ENCODE assay signal across 24 cellular contexts in genomic region chr10:98172495-98172894, GRCh38. TPM values are rescaled to one million over a fixed set of nuclear protein-coding genes. Genes with fewer than 3 reads are reported as not detected.
DNase-seq lines count a peak whose midpoint lies in the region; TF ChIP-seq lines count a peak whose summit lies in the region.
"Had no signal": no experiment of that assay in that cellular context is flagged by ENCODE, and none has a peak within 500 bp of the region (broad histone marks: within the 10 kb centered on the region; RNA-seq: fewer than 3 reads in every experiment).

No MANE protein-coding gene starts in this region.

- H3K4me3 Mint-ChIP-seq in Calu3 (ENCODE audit: low read depth, unreplicated experiment) = no peak overlapping the region
- H3K4me3 Mint-ChIP-seq: activated CD4-positive, alpha-beta T cell treated with anti-CD3 and anti-CD28 coated beads, Interleukin-2, amount 10 ng/mL, durations not matched to agents 24 days and 14 days; CD8-positive, alpha-beta T cell; HFFc6; T-helper 17 cell had no signal

- H3K36me3 ChIP-seq in breast epithelium = no peaks in the 10 kb centered on the region
- H3K36me3 ChIP-seq in mammary epithelial cell (ENCODE audit: insufficient read depth, low read length) = peaks cover 5% of the 10 kb centered on the region
- H3K36me3 ChIP-seq in WERI-Rb-1 = no peaks in the 10 kb centered on the region
- peaks cover 12% of the 10 kb centered on the region for H3K36me3 ChIP-seq in Karpas-422 (ENCODE audit: insufficient read depth, low read length)

- H3K27me3 Mint-ChIP-seq in Calu3 (ENCODE audit: unreplicated experiment) = no peaks in the 10 kb centered on the region
- H3K27me3 Mint-ChIP-seq: activated CD4-positive, alpha-beta T cell treated with anti-CD3 and anti-CD28 coated beads, Interleukin-2, amount 10 ng/mL, durations not matched to agents 24 days and 14 days; T-helper 17 cell had no signal

- no peaks in the 10 kb centered on the region for H3K9me2 ChIP-seq in Karpas-422 (replicated peaks; ENCODE audit: insufficient read depth, low read length)

- H3K9me3 Mint-ChIP-seq in Calu3 (ENCODE audit: low read depth, unreplicated experiment) = no peaks in the 10 kb centered on the region
- H3K9me3 Mint-ChIP-seq: activated CD4-positive, alpha-beta T cell treated with anti-CD3 and anti-CD28 coated beads, Interleukin-2, amount 10 ng/mL, durations not matched to agents 24 days and 14 days; CD8-positive, alpha-beta T cell; HFFc6 had no signal

- TF ChIP-seq POLR2A in breast epithelium (IDR thresholded peaks at IDR 0.05) = no peak

- TF ChIP-seq CTCF in breast epithelium (IDR thresholded peaks at IDR 0.05) (no peak), mammary epithelial cell (conservative IDR thresholded peaks at IDR 0.05 in 1 of 2, IDR thresholded peaks at IDR 0.05 in 1 of 2; ENCODE audit: extremely low read depth in 1 of 2, insufficient read depth in 1 of 2, low read depth in 1 of 2, low read length in 2 of 2) (no peak), WERI-Rb-1 (IDR thresholded peaks at IDR 0.05; ENCODE audit: low read depth, low read length) (no peak), fibroblast of the aortic adventitia (IDR thresholded peaks at IDR 0.05; ENCODE audit: insufficient read depth, low read length) (no peak), Calu3 (IDR thresholded peaks at IDR 0.05; ENCODE audit: unreplicated experiment) (no peak)

- peaks cover 59% of the 10 kb centered on the region for H3K79me2 ChIP-seq in mammary epithelial cell (ENCODE audit: insufficient read depth, low read length)
- H3K79me2 ChIP-seq in Karpas-422 (ENCODE audit: low read length) = peaks cover 72% of the 10 kb centered on the region

- CTCF ChIA-PET in mammary epithelial cell (lab: Charles Lee; ENCODE audit: low non-redundant PET) = no interaction called here
- CTCF ChIA-PET in Calu3 (lab: Charles Lee) = no interaction called here

- BruUV-seq in mammary epithelial cell (replicated peaks; lab: Mats Ljungman, UMichigan) = no TSS peak
- no TSS peak for BruUV-seq in Calu3 (replicated peaks; lab: Mats Ljungman, UMichigan)

- H3K4me2 ChIP-seq in mammary epithelial cell (ENCODE audit: insufficient read depth, low read depth, low read length) (no peak overlapping the region), Karpas-422 (ENCODE audit: low read depth, low read length, poor library complexity, severe bottlenecking) (no peak overlapping the region)

- intact Hi-C loops in breast epithelium (cut with DNase I; ENCODE audit: low total_unique reads) = no loop called here
- intact Hi-C loops in mammary epithelial cell (cut with micrococcal nuclease) = loop anchor here (5.0 kb wide), 1 partner anchor 90 kb away; no protein-coding TSS in a partner anchor
- intact Hi-C loops in Calu3 (cut with micrococcal nuclease; ENCODE audit: unreplicated experiment) = loop anchor here (5.0 kb wide), 1 partner anchor 135 kb away; no protein-coding TSS in a partner anchor

- H3K4me1 ChIP-seq in breast epithelium (peaks cover 0 to 5% of the 10 kb centered on the region in 2 donors), mammary epithelial cell (ENCODE audit: insufficient read depth, low read length) (no peaks in the 10 kb centered on the region), Karpas-422 (ENCODE audit: low read length) (peaks cover 35% of the 10 kb centered on the region)
- H3K4me1 ChIP-seq: upper lobe of right lung had no signal

- H2AFZ ChIP-seq in mammary epithelial cell (ENCODE audit: low read depth, low read length) (no peak overlapping the region), Karpas-422 (ENCODE audit: low read length) (no peak overlapping the region)

- WGBS in mammary epithelial cell (ENCODE audit: low coverage, missing lambda C conversion rate) = 79% methylated on average over 5 of the region's 5 CpGs

- peak overlapping the region; percentile 8 to 10 for H3K27ac ChIP-seq in breast epithelium
- no peak overlapping the region for H3K27ac ChIP-seq in mammary epithelial cell (ENCODE audit: insufficient read depth, low read depth, low read length)
- 0 out of 2 replicates have a peak overlapping the region, but pooled peaks have one; percentile 2 for H3K27ac ChIP-seq in WERI-Rb-1
- H3K27ac ChIP-seq in Karpas-422 (ENCODE audit: low read length) = no peak overlapping the region
- H3K27ac ChIP-seq: 22Rv1, SK-N-MC, upper lobe of right lung had no signal

- DNase-seq in breast epithelium (ENCODE audit: low spot score in 2 of 2) = no peak
- no peak for DNase-seq in mammary epithelial cell
- DNase-seq in WERI-Rb-1 = peak; percentile 68
- DNase-seq in fibroblast of the aortic adventitia (ENCODE audit: low read depth) = no peak
- peak; percentile 37 for DNase-seq in retina
- no peak for DNase-seq in Calu3
- no peak for DNase-seq in Karpas-422
- DNase-seq in SKM-1 (lab: John Stamatoyannopoulos, UW; ENCODE audit: unreplicated experiment) = no peak
- DNase-seq: activated CD4-positive, alpha-beta T cell treated with anti-CD3 and anti-CD28 coated beads, Interleukin-2, amount 10 ng/mL, durations not matched to agents 24 days and 14 days; activated naive CD4-positive, alpha-beta T cell; activated T-cell treated with anti-CD3 and anti-CD28 coated beads, Interleukin-2, amount 50 U/mL, for 48 hours; CD8-positive, alpha-beta T cell; DMS153; foreskin fibroblast; HFFc6; MM.1S; NCI-H1436 treated with DMSO at 0.1 percent for 48 hours; NCI-H2171; NCI-H524 treated with DMSO at 0.1 percent for 48 hours; T-helper 17 cell; upper lobe of right lung had no signal

- no peaks in the 10 kb centered on the region for H3K4me1 Mint-ChIP-seq in Calu3 (ENCODE audit: low read depth, unreplicated experiment)

- H3K9me3 ChIP-seq in breast epithelium = no peaks in the 10 kb centered on the region
- H3K9me3 ChIP-seq in mammary epithelial cell (replicated peaks; ENCODE audit: insufficient read depth, low read length) = no peaks in the 10 kb centered on the region
- H3K9me3 ChIP-seq in WERI-Rb-1 (ENCODE audit: severe bottlenecking) = no peaks in the 10 kb centered on the region
- H3K9me3 ChIP-seq in Karpas-422 (ENCODE audit: low read length) = no peaks in the 10 kb centered on the region
- H3K9me3 ChIP-seq: heart right ventricle, upper lobe of right lung had no signal

- H3K9ac ChIP-seq in mammary epithelial cell (ENCODE audit: insufficient read depth, low read length) = no peak overlapping the region
- no peak overlapping the region for H3K9ac ChIP-seq in Karpas-422 (ENCODE audit: low read length)

- in situ Hi-C loops in mammary epithelial cell (cut with MboI; ENCODE audit: low sequenced_read_pairs in 2 of 2) = no loop called here

- H3K27me3 ChIP-seq in breast epithelium = no peaks in the 10 kb centered on the region
- no peaks in the 10 kb centered on the region for H3K27me3 ChIP-seq in mammary epithelial cell (ENCODE audit: insufficient read depth, low read length)
- H3K27me3 ChIP-seq in WERI-Rb-1 (ENCODE audit: insufficient read depth, low read depth, severe bottlenecking) = no peaks in the 10 kb centered on the region
- no peaks in the 10 kb centered on the region for H3K27me3 ChIP-seq in Karpas-422 (ENCODE audit: low read length)
- H3K27me3 ChIP-seq: heart right ventricle, upper lobe of right lung had no signal

- no peak overlapping the region for H3K27ac Mint-ChIP-seq in Calu3 (ENCODE audit: unreplicated experiment)
- H3K27ac Mint-ChIP-seq: activated CD4-positive, alpha-beta T cell treated with anti-CD3 and anti-CD28 coated beads, Interleukin-2, amount 10 ng/mL, durations not matched to agents 24 days and 14 days; CD8-positive, alpha-beta T cell; HFFc6; T-helper 17 cell had no signal

- dilution Hi-C loops in mammary epithelial cell (cut with HindIII; ENCODE audit: low sequenced_read_pairs) = no loop called here

- no peaks in the 10 kb centered on the region for H4K20me1 ChIP-seq in mammary epithelial cell (ENCODE audit: insufficient read depth, low read length)
- no peaks in the 10 kb centered on the region; the same call in 1 of the 2 replicates for H4K20me1 ChIP-seq in Karpas-422 (ENCODE audit: insufficient read depth, low read depth, low read length)

- H3K4me3 ChIP-seq in breast epithelium (peak overlapping the region in 1 of 3 donors; percentile 6), mammary epithelial cell (replicated peaks in 1 of 3; ENCODE audit: insufficient read depth in 1 of 3, low read depth in 2 of 3, low read length in 3 of 3) (no peak overlapping the region), WERI-Rb-1 (ENCODE audit: low read depth, low read length) (no peak overlapping the region), fibroblast of the aortic adventitia (ENCODE audit: low read depth, low read length) (peak overlapping the region; percentile 32), Karpas-422 (ENCODE audit: low read length) (no peak overlapping the region)
- H3K4me3 ChIP-seq: heart right ventricle, SK-N-MC, upper lobe of right lung had no signal

- no peaks in the 10 kb centered on the region for H3K36me3 Mint-ChIP-seq in Calu3 (ENCODE audit: insufficient read depth, unreplicated experiment)

RNA-seq across cellular contexts. Expression of gene R3HCC1L, which starts 38.0 kb away (rescaled TPM):
- total RNA-seq in breast epithelium (10 to 100 TPM; 12.2 to 28.5 (median 20.6) TPM), mammary epithelial cell (10 to 100 TPM; 10.3 to 13.8 TPM), fibroblast of the aortic adventitia (ENCODE audit: low replicate concordance) (10.8 and 19.6 TPM in 2 replicates), Calu3 (2022) (11.8 and 12.4 TPM in 2 replicates)
- 8.2 TPM for polyA plus RNA-seq in mammary epithelial cell
- polyA minus RNA-seq in mammary epithelial cell = 24.7 TPM
- 11.8 and 13.3 TPM in 2 replicates for total RNA-seq in Karpas-422 (2014; rRNA removed; shearing (Covaris generic); ENCODE audit: low replicate concordance)

Comparison
In these comparisons a context has a peak if more than half of its experiments do, and no peak if none do; other contexts are left out.
1. H3K27ac ChIP-seq: peak in breast epithelium (2 of 2) and WERI-Rb-1 (single experiment); none in mammary epithelial cell (single experiment) and Karpas-422 (single experiment).
2. DNase-seq: peak in WERI-Rb-1 (single experiment) and retina (single experiment); none in breast epithelium (0 of 2), mammary epithelial cell (single experiment), fibroblast of the aortic adventitia (single experiment), Calu3 (single experiment), Karpas-422 (single experiment) and SKM-1 (single experiment).